ENCODE assay signal across 8 cellular contexts in genomic region chr1:121016182-121017028, GRCh38.
A peak's percentile ranks its signal among the peaks of the same experiment; 100 is the strongest.
DNase-seq lines count a peak whose midpoint lies in the region; ATAC-seq and TF ChIP-seq lines count a peak whose summit lies in the region.
"Not testable (repeated sequence)": the region's sequence is repeated elsewhere in the genome, so short reads cannot be mapped to it uniquely, and the experiment has no call there.

No MANE protein-coding gene starts in this region.

- H3K9ac ChIP-seq in mammary epithelial cell (ENCODE audit: insufficient read depth, low read length), result not testable (repeated sequence)

- H3K4me1 ChIP-seq in mammary epithelial cell (ENCODE audit: insufficient read depth, low read length); iPS DF 6.9 (ENCODE audit: control insufficient read depth, insufficient read depth, low read length): not testable (repeated sequence)

- POLR2A ChIA-PET in AG04450 (lab: Yijun Ruan, JAX), result not testable (repeated sequence)

- not testable (repeated sequence) for TF ChIP-seq CTCF in AG04450 (IDR thresholded peaks at IDR 0.05; ENCODE audit: low read depth, low read length); mammary epithelial cell (conservative IDR thresholded peaks at IDR 0.05 in 1 of 2, IDR thresholded peaks at IDR 0.05 in 1 of 2; ENCODE audit: extremely low read depth in 1 of 2, insufficient read depth in 1 of 2, low read depth in 1 of 2, low read length in 2 of 2)

- CTCF ChIA-PET in AG04450 (lab: Charles Lee); mammary epithelial cell (lab: Charles Lee; ENCODE audit: low non-redundant PET): not testable (repeated sequence)

- intact Hi-C loops in mammary epithelial cell (cut with micrococcal nuclease), result not testable (repeated sequence)

- H3K4me3 ChIP-seq in AG04450 (ENCODE audit: low read depth, low read length); mammary epithelial cell (replicated peaks in 1 of 3; ENCODE audit: insufficient read depth in 1 of 3, low read depth in 2 of 3, low read length in 3 of 3); iPS DF 6.9 (ENCODE audit: low read length): not testable (repeated sequence)

- WGBS in mammary epithelial cell (ENCODE audit: low coverage, missing lambda C conversion rate), result 17% methylated on average over 9 of the region's 32 CpGs
- WGBS in iPS DF 6.9 (ENCODE audit: insufficient coverage, insufficient read length), result no CpG with 5 or more reads among the region's 32 CpGs

- H3K36me3 ChIP-seq in mammary epithelial cell (ENCODE audit: insufficient read depth, low read length); iPS DF 6.9 (ENCODE audit: control insufficient read depth, insufficient read depth, low read length): not testable (repeated sequence)

- H3K27ac ChIP-seq in AG04450 (ENCODE audit: low read depth, low read length); mammary epithelial cell (ENCODE audit: insufficient read depth, low read depth, low read length); iPS DF 6.9 (ENCODE audit: low read length): not testable (repeated sequence)

- BruUV-seq in mammary epithelial cell (replicated peaks; lab: Mats Ljungman, UMichigan), result TSS peak; percentile 99

- not testable (repeated sequence) for H3K79me2 ChIP-seq in mammary epithelial cell (ENCODE audit: insufficient read depth, low read length)

- H3K9me3 ChIP-seq in AG04450 (ENCODE audit: control insufficient read depth, insufficient read depth, low read length); mammary epithelial cell (replicated peaks; ENCODE audit: insufficient read depth, low read length); iPS DF 6.9 (ENCODE audit: control insufficient read depth, insufficient read depth, low read length): not testable (repeated sequence)

- in situ Hi-C loops in mammary epithelial cell (cut with MboI; ENCODE audit: low sequenced_read_pairs in 2 of 2), result not testable (repeated sequence)

- not testable (repeated sequence) for H3K4me2 ChIP-seq in mammary epithelial cell (ENCODE audit: insufficient read depth, low read depth, low read length)

- not testable (repeated sequence) for H4K20me1 ChIP-seq in mammary epithelial cell (ENCODE audit: insufficient read depth, low read length)

- dilution Hi-C loops in mammary epithelial cell (cut with HindIII; ENCODE audit: low sequenced_read_pairs), result not testable (repeated sequence)

- ATAC-seq in GM18861 (IDR thresholded peaks at IDR 0.05; ENCODE audit: unreplicated experiment), result peak; percentile 57
- peak; percentile 79 to 89 for ATAC-seq in activated CD4-positive, CD25-positive, alpha-beta regulatory T cell treated with anti-CD3 and anti-CD28 coated beads, Interleukin-2, amount 50 U/mL, for 24 hours

- DNase-seq in AG04450 (ENCODE audit: low read depth, low spot score) (peak; percentile 55), HS-27A (ENCODE audit: low read depth) (peak; percentile 68), NCI-H748 treated with DMSO at 0.1 percent for 48 hours (lab: John Stamatoyannopoulos, UW) (peak; percentile 1), mammary epithelial cell (peak; percentile 72), iPS DF 6.9 (ENCODE audit: low read depth, low spot score) (peak; percentile 37), renal cortical epithelial cell (ENCODE audit: low read depth) (peak; percentile 65)

- H3K27me3 ChIP-seq in AG04450 (ENCODE audit: control insufficient read depth, insufficient read depth, low read length); mammary epithelial cell (ENCODE audit: insufficient read depth, low read length); iPS DF 6.9 (ENCODE audit: control insufficient read depth, insufficient read depth, low read length): not testable (repeated sequence)

- H2AFZ ChIP-seq in mammary epithelial cell (ENCODE audit: low read depth, low read length), result not testable (repeated sequence)

Comparison
In these comparisons a context has a peak if more than half of its experiments do, and no peak if none do; other contexts are left out.
1. DNase-seq: peak in every context shown above with its lines; median percentile 72 in mammary epithelial cell; 68 in HS-27A; 65 in renal cortical epithelial cell; 55 in AG04450; 37 in iPS DF 6.9; 1 in NCI-H748 treated with DMSO at 0.1 percent for 48 hours.